21 cellular contexts compared by ENCODE assay signal in the genomic region with DNA sequence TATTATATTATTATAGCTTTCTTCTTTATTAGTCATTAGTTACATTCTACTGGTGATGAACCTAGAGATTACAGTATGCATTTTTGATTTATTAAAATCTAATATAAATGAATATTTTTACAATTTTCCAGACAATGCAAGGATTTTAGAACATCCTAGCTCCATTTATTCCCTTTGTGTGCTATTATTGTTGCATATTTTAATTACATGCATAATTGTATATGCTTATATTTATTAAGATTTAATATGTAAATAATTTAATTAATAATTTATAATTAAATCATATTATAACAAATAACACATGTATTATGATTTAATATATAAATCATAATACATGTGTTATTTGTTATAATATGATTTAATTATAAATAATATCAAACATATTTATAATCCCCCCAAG. TPM values are rescaled to one million over a fixed set of nuclear protein-coding genes. Genes with fewer than 3 reads are reported as not detected.
DNase-seq lines count a peak whose midpoint lies in the region; ATAC-seq, FAIRE-seq and TF ChIP-seq lines count a peak whose summit lies in the region.
"Had no signal": no experiment of that assay in that cellular context is flagged by ENCODE, and none has a peak within 500 bp of the region (broad histone marks: within the 10 kb centered on the region; RNA-seq: fewer than 3 reads in every experiment).

No MANE protein-coding gene starts in this region.

- FAIRE-seq in G401.6 (lab: Jason Lieb, UNC) (peak; percentile 97), frontal cortex (lab: Jason Lieb, UNC) (peak; percentile 96), small intestine (lab: Jason Lieb, UNC) (peak; percentile 98)
- FAIRE-seq: GM12892, GM19239, H54 had no signal

- H3K27me3 ChIP-seq in small intestine (ENCODE audit: control insufficient read depth in 2 of 2, insufficient read depth in 2 of 2, low read length in 2 of 2) (no peaks in the 10 kb centered on the region), thyroid gland (no peaks in the 10 kb centered on the region)

- no peaks in the 10 kb centered on the region for H3K36me3 Mint-ChIP-seq in WTC11
- H3K36me3 Mint-ChIP-seq: CD4-positive, alpha-beta memory T cell had no signal

- no peak for TF ChIP-seq CTCF in WTC11 (IDR thresholded peaks at IDR 0.05)
- no peak for TF ChIP-seq CTCF in thyroid gland (IDR thresholded peaks at IDR 0.05)

- H3K4me1 Mint-ChIP-seq in WTC11: no peaks in the 10 kb centered on the region

- H3K27ac Mint-ChIP-seq in WTC11: no peak overlapping the region
- H3K27ac Mint-ChIP-seq: CD4-positive, alpha-beta memory T cell had no signal

- H3K36me3 ChIP-seq in small intestine (ENCODE audit: control insufficient read depth in 2 of 2, insufficient read depth in 2 of 2, low read length in 2 of 2) (no peaks in the 10 kb centered on the region), thyroid gland (no peaks in the 10 kb centered on the region)

- TF ChIP-seq POLR2A in thyroid gland (IDR thresholded peaks at IDR 0.05): no peak

- CTCF ChIA-PET in WTC11 (lab: Charles Lee): no interaction called here

- peaks cover 52% of the 10 kb centered on the region for H3K27me3 Mint-ChIP-seq in WTC11 (ENCODE audit: low read depth)

- intact Hi-C loops in thyroid gland (cut with DNase I): no loop called here

- H3K9me3 ChIP-seq in small intestine (ENCODE audit: control insufficient read depth, low read depth) (no peaks in the 10 kb centered on the region), thyroid gland (no peaks in the 10 kb centered on the region)

- POLR2A ChIA-PET in WTC11 (lab: Charles Lee): no interaction called here

- ATAC-seq in WTC11: no peak
- ATAC-seq in HG02852 (IDR thresholded peaks at IDR 0.05; ENCODE audit: unreplicated experiment): no peak

- H3K4me3 Mint-ChIP-seq in WTC11: no peak overlapping the region
- H3K4me3 Mint-ChIP-seq: CD4-positive, alpha-beta memory T cell had no signal

- H3K27ac ChIP-seq in small intestine (ENCODE audit: low read depth in 1 of 2, low read length in 1 of 2) (no peak overlapping the region), thyroid gland (no peak overlapping the region)

- DNase-seq in WTC11 (ENCODE audit: low spot score): no peak
- no peak for DNase-seq in frontal cortex (ENCODE audit: low spot score in 2 of 2)
- DNase-seq in small intestine: no peak
- DNase-seq in NCI-H510A treated with DMSO at 0.1 percent for 48 hours (lab: John Stamatoyannopoulos, UW): no peak
- DNase-seq in thyroid gland: no peak
- DNase-seq: 8988T; C1 segment of cervical spinal cord; Calu3; CD4-positive, alpha-beta memory T cell; COR-L47; DMS79 treated with DMSO at 0.1 percent for 48 hours; GOT3; HCEC 1CT had no signal

- no peaks in the 10 kb centered on the region for H3K9me3 Mint-ChIP-seq in WTC11

- H3K4me3 ChIP-seq in small intestine (ENCODE audit: low read depth in 1 of 2, low read length in 2 of 2): no peak overlapping the region
- no peak overlapping the region for H3K4me3 ChIP-seq in thyroid gland (replicated peaks in 1 of 3)

- H3K4me1 ChIP-seq in small intestine (ENCODE audit: control insufficient read depth in 2 of 2, insufficient read depth in 1 of 2, low read depth in 1 of 2, low read length in 1 of 2) (no peaks in the 10 kb centered on the region), thyroid gland (no peaks in the 10 kb centered on the region)

TF ChIP-seq in WTC11, 78 proteins besides CTCF, POLR2A, EP300 and RAD21:
- TF ChIP-seq FOXJ3 (CRISPR knock-in tag; IDR thresholded peaks at IDR 0.05; ENCODE audit: borderline replicate concordance): no peak
- peak; percentile 96 for TF ChIP-seq HMGA2 (CRISPR knock-in tag; IDR thresholded peaks at IDR 0.05)
TF ChIP-seq in WTC11: peak in this region for 1.

RNA-seq across cellular contexts. Expression of a gene that starts 23.4 kb away (rescaled TPM):
- 83.8 to 93.7 TPM (median 85.9 TPM) in 3 replicates for total RNA-seq in WTC11 (2021)
- 134 TPM for total RNA-seq in frontal cortex
- 100 to 1,000 TPM; 154 to 223 (median 198) TPM for polyA plus RNA-seq in small intestine
- total RNA-seq in thyroid gland: 100 to 1,000 TPM; 149 to 242 (median 227) TPM

RNA-seq across cellular contexts. Expression of a gene that starts 24.7 kb away (rescaled TPM):
- total RNA-seq in WTC11 (2021) (not detected in 3 replicates), frontal cortex (not detected), thyroid gland (not detected)
- under 1 TPM in 1 of 3 donors, not detected in 2; 0.01 TPM for polyA plus RNA-seq in small intestine
- total RNA-seq: A673; Calu3; CD4-positive, alpha-beta memory T cell; Daoy had no signal
- polyA plus RNA-seq: BJ; CD4-positive, alpha-beta memory T cell had no signal

RNA-seq across cellular contexts. Expression of a gene that starts 29.7 kb away (rescaled TPM):
- not detected in 3 replicates for total RNA-seq in WTC11 (2021)
- not detected for total RNA-seq in frontal cortex
- under 1 TPM in 2 of 3 donors, not detected in 1; 0.07 to 0.27 TPM for polyA plus RNA-seq in small intestine
- total RNA-seq in thyroid gland: not detected
- total RNA-seq: A673, Calu3, Daoy had no signal
- polyA plus RNA-seq: BJ; CD4-positive, alpha-beta memory T cell had no signal
